Comparison of ENCODE assay signal across 8 cellular contexts in the genomic region with DNA sequence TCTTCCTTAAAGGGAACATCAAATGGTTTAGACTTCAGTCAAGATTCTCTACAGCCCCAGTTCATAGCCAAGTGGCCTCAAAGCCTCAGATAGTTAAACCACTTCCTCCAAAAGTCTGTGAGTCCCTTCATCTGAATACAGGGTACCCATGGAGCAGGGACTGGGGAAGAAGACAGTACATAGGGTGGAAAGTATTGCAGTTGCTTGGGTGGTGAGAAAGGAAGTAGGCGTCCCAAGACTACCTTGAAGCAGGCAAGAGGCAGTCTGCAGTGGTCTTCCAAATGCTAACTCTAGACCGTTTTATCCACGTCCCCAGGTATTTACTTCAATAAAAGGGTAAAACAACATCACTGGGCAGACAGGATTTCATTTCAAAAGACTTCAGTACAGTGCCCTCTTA.
DNase-seq lines count a peak whose midpoint lies in the region; ATAC-seq and TF ChIP-seq lines count a peak whose summit lies in the region.

No MANE protein-coding gene starts in this region.

- peak overlapping the region; percentile 65 for H3K4me3 ChIP-seq in epithelial cell of esophagus (ENCODE audit: low read length)
- H3K4me3 ChIP-seq in retinal pigment epithelial cell (ENCODE audit: low read length) = peak overlapping the region; percentile 85

- TF ChIP-seq CTCF in epithelial cell of esophagus (IDR thresholded peaks at IDR 0.05; ENCODE audit: insufficient read depth, low read depth, low read length, missing control alignments) = no peak
- TF ChIP-seq CTCF in retinal pigment epithelial cell (conservative IDR thresholded peaks at IDR 0.05; ENCODE audit: low read depth, low read length) = no peak

- peak; percentile 71 for DNase-seq in activated effector memory CD4-positive, alpha-beta T cell treated with anti-CD3 and anti-CD28 coated beads, Interleukin-2, amount 50 U/mL, for 16 hours
- no peak for DNase-seq in activated effector memory CD4-positive, alpha-beta T cell treated with Interleukin-2 at 50 U/mL for 16 hours
- DNase-seq in T-helper 22 cell (ENCODE audit: low read depth) (peak; percentile 38), epithelial cell of esophagus (ENCODE audit: low read depth) (no peak), retinal pigment epithelial cell (ENCODE audit: low read depth) (no peak), T-helper 9 cell (no peak)

- no peak for ATAC-seq in GM18502 (IDR thresholded peaks at IDR 0.05; ENCODE audit: poor library complexity, unreplicated experiment)
- ATAC-seq in GM18868 (IDR thresholded peaks at IDR 0.05; ENCODE audit: unreplicated experiment) = no peak

Comparison
In these comparisons a context has a peak if more than half of its experiments do, and no peak if none do; other contexts are left out.
1. DNase-seq: peak in activated effector memory CD4-positive, alpha-beta T cell treated with anti-CD3 and anti-CD28 coated beads, Interleukin-2, amount 50 U/mL, for 16 hours (single experiment) and T-helper 22 cell (single experiment); none in activated effector memory CD4-positive, alpha-beta T cell treated with Interleukin-2 at 50 U/mL for 16 hours (single experiment), epithelial cell of esophagus (single experiment), retinal pigment epithelial cell (single experiment) and T-helper 9 cell (single experiment).